In the genomic region with DNA sequence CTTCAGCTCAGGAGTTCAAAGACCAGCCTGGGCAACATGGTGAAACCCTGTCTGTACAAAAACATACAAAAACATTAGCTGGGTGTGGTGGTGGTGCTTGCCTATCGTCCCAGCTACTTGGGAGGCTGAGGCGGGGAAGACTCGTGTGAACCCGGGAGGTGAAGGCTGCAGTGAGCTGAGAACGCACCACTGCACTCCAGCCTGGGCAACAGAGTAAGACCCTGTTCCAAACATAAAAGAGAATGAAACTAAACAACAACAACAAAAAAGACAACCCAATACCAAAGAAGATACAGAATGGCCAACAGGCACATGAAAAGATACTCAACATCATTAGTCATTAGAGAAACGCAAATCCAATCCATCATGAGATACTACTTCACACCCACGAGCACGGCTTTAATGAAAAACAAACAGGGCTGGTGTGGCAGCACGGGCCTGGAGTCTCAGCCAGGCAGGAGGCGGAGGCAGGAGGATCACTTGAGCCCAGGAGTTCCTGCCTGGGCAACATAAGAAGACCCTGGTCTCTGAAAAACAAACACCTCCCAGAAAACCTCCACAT, we compare ENCODE assay signal across 23 cellular contexts.
"Had no signal": no experiment of that assay in that cellular context is flagged by ENCODE, and none has a peak within 500 bp of the region (broad histone marks: within the 10 kb centered on the region; RNA-seq: fewer than 3 reads in every experiment).

No MANE protein-coding gene starts in this region.

- H3K27me3 Mint-ChIP-seq: activated B cell treated with CpG ODN at 0.5 μM for 24 hours; activated CD4-positive, alpha-beta memory T cell treated with anti-CD3 and anti-CD28 coated beads for 36 hours; activated CD4-positive, alpha-beta T cell treated with anti-CD3 and anti-CD28 coated beads, Interleukin-2, amount 10 ng/mL, durations not matched to agents 24 days and 14 days; activated T-helper 17 cell treated with anti-CD3 and anti-CD28 coated beads, Interleukin-2, amount 50 U/mL, for 72 hours had no signal

- H3K4me3 ChIP-seq: adrenal gland, K562 had no signal

- H3K36me3 Mint-ChIP-seq: activated CD4-positive, alpha-beta memory T cell treated with anti-CD3 and anti-CD28 coated beads for 36 hours; activated naive CD8-positive, alpha-beta T cell treated with anti-CD3 and anti-CD28 coated beads, Interleukin-2, amount 10 ng/mL, durations not matched to agents 7 days and 5 days had no signal

- H3K27ac Mint-ChIP-seq: activated B cell treated with CpG ODN at 0.5 μM for 24 hours; activated CD4-positive, alpha-beta memory T cell treated with anti-CD3 and anti-CD28 coated beads for 36 hours; activated CD4-positive, alpha-beta T cell treated with anti-CD3 and anti-CD28 coated beads, Interleukin-2, amount 10 ng/mL, durations not matched to agents 24 days and 14 days; activated naive CD4-positive, alpha-beta T cell treated with anti-CD3 and anti-CD28 coated beads for 36 hours; activated naive CD8-positive, alpha-beta T cell treated with anti-CD3 and anti-CD28 coated beads, Interleukin-2, amount 10 ng/mL, durations not matched to agents 7 days and 5 days; activated T-helper 17 cell treated with anti-CD3 and anti-CD28 coated beads, Interleukin-2, amount 50 U/mL, for 72 hours had no signal

- H3K9me3 Mint-ChIP-seq: activated B cell treated with CpG ODN at 0.5 μM for 24 hours; activated CD4-positive, alpha-beta T cell treated with anti-CD3 and anti-CD28 coated beads, Interleukin-2, amount 10 ng/mL, durations not matched to agents 24 days and 14 days; activated naive CD4-positive, alpha-beta T cell treated with anti-CD3 and anti-CD28 coated beads for 36 hours; activated naive CD8-positive, alpha-beta T cell treated with anti-CD3 and anti-CD28 coated beads, Interleukin-2, amount 10 ng/mL, durations not matched to agents 7 days and 5 days; activated T-cell treated with anti-CD3 and anti-CD28 coated beads, Interleukin-2, amount 50 U/mL, for 4 hours; activated T-helper 17 cell treated with anti-CD3 and anti-CD28 coated beads, Interleukin-2, amount 50 U/mL, for 72 hours had no signal

- H3K36me3 ChIP-seq: adrenal gland had no signal

- H3K27ac ChIP-seq: adrenal gland had no signal

- H3K9me3 ChIP-seq: adrenal gland had no signal

- H3K4me3 Mint-ChIP-seq: activated B cell treated with CpG ODN at 0.5 μM for 24 hours; activated CD4-positive, alpha-beta memory T cell treated with anti-CD3 and anti-CD28 coated beads for 36 hours; activated CD4-positive, alpha-beta T cell treated with anti-CD3 and anti-CD28 coated beads, Interleukin-2, amount 10 ng/mL, durations not matched to agents 24 days and 14 days; activated naive CD4-positive, alpha-beta T cell treated with anti-CD3 and anti-CD28 coated beads for 36 hours; activated naive CD8-positive, alpha-beta T cell treated with anti-CD3 and anti-CD28 coated beads, Interleukin-2, amount 10 ng/mL, durations not matched to agents 7 days and 5 days; activated T-cell treated with anti-CD3 and anti-CD28 coated beads, Interleukin-2, amount 50 U/mL, for 4 hours; activated T-helper 17 cell treated with anti-CD3 and anti-CD28 coated beads, Interleukin-2, amount 50 U/mL, for 72 hours had no signal

- H3K27me3 ChIP-seq: adrenal gland had no signal

- DNase-seq: activated B cell treated with CpG ODN at 0.5 μM for 24 hours; activated CD4-positive, alpha-beta memory T cell treated with anti-CD3 and anti-CD28 coated beads for 36 hours; activated CD4-positive, alpha-beta T cell treated with anti-CD3 and anti-CD28 coated beads for 1 hour; activated CD4-positive, alpha-beta T cell treated with anti-CD3 and anti-CD28 coated beads, Interleukin-2, amount 10 ng/mL, durations not matched to agents 24 days and 14 days; activated CD8-positive, alpha-beta memory T cell treated with anti-CD3 and anti-CD28 coated beads for 24 hours; activated gamma-delta T cell; activated naive CD4-positive, alpha-beta T cell treated with anti-CD3 and anti-CD28 coated beads for 36 hours; activated naive CD8-positive, alpha-beta T cell treated with anti-CD3 and anti-CD28 coated beads, Interleukin-2, amount 10 ng/mL, durations not matched to agents 7 days and 5 days; activated T-cell treated with anti-CD3 and anti-CD28 coated beads, Interleukin-2, amount 50 U/mL, for 4 hours; adrenal gland; anterior cingulate cortex; Karpas-422; NCI-H1105 treated with DMSO at 0.1 percent for 48 hours; NCI-H1436 treated with DMSO at 0.1 percent for 48 hours; NCI-H187; NCI-H2081; NCI-H446; NCI-H524; SIG-M5; T-helper 2 cell; T1000 had no signal

- ATAC-seq: activated T-cell treated with anti-CD3 and anti-CD28 coated beads, Interleukin-2, amount 50 U/mL, for 4 hours; activated T-helper 17 cell treated with anti-CD3 and anti-CD28 coated beads, Interleukin-2, amount 50 U/mL, for 72 hours; K562 had no signal
